10 cellular contexts compared by ENCODE assay signal in the genomic region with DNA sequence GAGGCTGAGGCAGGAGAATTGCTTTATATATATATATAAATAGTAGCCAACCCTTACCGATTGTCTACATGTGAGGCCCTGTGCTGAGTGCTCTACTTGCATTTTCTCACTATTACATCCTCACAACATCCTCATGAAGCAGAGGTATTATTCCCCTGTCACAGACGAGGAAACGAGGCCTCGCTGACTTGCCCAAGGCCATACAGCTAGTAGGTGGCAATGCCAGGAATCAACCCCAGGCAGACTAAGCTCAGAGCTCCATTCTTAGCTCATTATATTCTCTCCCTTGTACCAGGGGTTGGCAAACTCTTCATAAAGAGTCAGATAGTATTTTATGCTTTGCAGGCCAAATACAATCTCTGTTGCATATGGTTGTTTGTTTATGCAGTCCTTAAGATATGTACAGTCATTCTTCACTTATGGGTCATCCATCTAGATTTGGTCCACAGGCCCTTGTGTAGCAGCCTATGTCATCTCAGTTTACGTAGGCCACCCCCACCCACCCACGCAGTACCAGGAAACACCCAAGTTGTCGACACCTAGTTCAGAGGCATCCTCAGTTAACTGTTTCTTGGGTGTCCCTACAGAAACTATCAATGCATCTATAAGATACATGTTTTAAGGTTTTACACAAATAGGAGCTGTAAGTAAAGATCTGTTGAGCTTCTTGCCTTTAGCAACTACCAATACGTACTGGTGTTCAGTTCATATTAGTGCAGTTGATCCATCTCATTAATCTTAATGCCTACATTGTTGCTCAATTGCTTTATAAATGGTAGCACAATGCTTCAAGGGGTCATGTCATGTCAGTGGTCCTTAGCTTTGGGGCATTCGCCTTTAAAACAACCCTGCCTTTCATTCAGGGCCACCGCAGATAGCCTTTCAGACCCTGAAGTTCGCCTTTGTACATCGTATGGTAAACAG.
DNase-seq lines count a peak whose midpoint lies in the region; ATAC-seq lines count a peak whose summit lies in the region.
"Had no signal": no experiment of that assay in that cellular context is flagged by ENCODE, and none has a peak within 500 bp of the region (broad histone marks: within the 10 kb centered on the region; RNA-seq: fewer than 3 reads in every experiment).

No MANE protein-coding gene starts in this region.

- DNase-seq in EL (peak; percentile 84), activated T-cell treated with anti-CD3 and anti-CD28 coated beads for 24 hours (ENCODE audit: low read depth) (peak; percentile 37), NCI-H1694 treated with DMSO at 0.1 percent for 48 hours (lab: John Stamatoyannopoulos, UW) (no peak), Ammon's horn (ENCODE audit: low spot score) (no peak)
- DNase-seq in effector memory CD8-positive, alpha-beta T cell = no peak
- DNase-seq in stimulated activated CD4-positive, alpha-beta T cell treated with anti-CD3 and anti-CD28 coated beads, Interleukin-4, amount 100 ng/mL, for 24 hours = peak; percentile 66
- DNase-seq: occipital lobe had no signal

- ATAC-seq in effector memory CD8-positive, alpha-beta T cell (replicated peaks) = peak; percentile 52
- no peak for ATAC-seq in GM18858 (IDR thresholded peaks at IDR 0.05; ENCODE audit: unreplicated experiment)
- no peak for ATAC-seq in HG02938 (IDR thresholded peaks at IDR 0.05; ENCODE audit: unreplicated experiment)
- ATAC-seq: HepG2 had no signal

- peak overlapping the region; percentile 29 to 88 for H3K27ac Mint-ChIP-seq in effector memory CD8-positive, alpha-beta T cell

- H3K4me3 Mint-ChIP-seq in effector memory CD8-positive, alpha-beta T cell = peak overlapping the region; percentile 80 to 85

- no peaks in the 10 kb centered on the region for H3K9me3 Mint-ChIP-seq in effector memory CD8-positive, alpha-beta T cell

- H3K36me3 Mint-ChIP-seq in effector memory CD8-positive, alpha-beta T cell (ENCODE audit: insufficient read depth) = peaks cover 11% of the 10 kb centered on the region

- H3K4me1 Mint-ChIP-seq in effector memory CD8-positive, alpha-beta T cell (ENCODE audit: low read depth in 2 of 2) = peaks cover 42 to 54% of the 10 kb centered on the region in 2 donors

- H3K27me3 Mint-ChIP-seq in effector memory CD8-positive, alpha-beta T cell = no peaks in the 10 kb centered on the region

Comparison
In these comparisons a context has a peak if more than half of its experiments do, and no peak if none do; other contexts are left out.
1. DNase-seq: peak in EL (single experiment), activated T-cell treated with anti-CD3 and anti-CD28 coated beads for 24 hours (single experiment) and stimulated activated CD4-positive, alpha-beta T cell treated with anti-CD3 and anti-CD28 coated beads, Interleukin-4, amount 100 ng/mL, for 24 hours (single experiment); none in effector memory CD8-positive, alpha-beta T cell (0 of 3), NCI-H1694 treated with DMSO at 0.1 percent for 48 hours (single experiment) and Ammon's horn (single experiment).